ENCODE assay signal across 13 cellular contexts in the genomic region with DNA sequence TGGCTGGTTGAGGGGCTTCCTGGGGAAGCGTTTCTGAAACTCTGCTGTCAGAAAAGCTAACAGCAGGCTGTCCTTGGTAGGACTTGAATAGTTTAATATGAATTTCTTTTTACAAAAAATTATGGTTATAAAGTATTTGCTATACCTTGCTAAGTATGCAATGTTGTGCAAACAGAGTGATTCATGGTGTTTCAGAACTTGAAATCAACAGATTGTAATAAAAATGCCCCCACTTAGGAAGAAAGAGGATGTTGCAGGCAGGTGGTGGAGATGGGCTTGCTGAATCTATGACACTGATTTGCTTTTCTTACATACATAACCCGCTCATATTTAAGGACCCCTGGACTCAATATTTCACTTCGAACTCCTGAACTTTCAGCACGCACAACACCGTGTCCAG.
DNase-seq lines count a peak whose midpoint lies in the region; ATAC-seq lines count a peak whose summit lies in the region.
"Had no signal": no experiment of that assay in that cellular context is flagged by ENCODE, and none has a peak within 500 bp of the region (broad histone marks: within the 10 kb centered on the region; RNA-seq: fewer than 3 reads in every experiment).

No MANE protein-coding gene starts in this region.

- H3K9me3 ChIP-seq in naive thymus-derived CD4-positive, alpha-beta T cell (ENCODE audit: control insufficient read depth in 2 of 3, low read length in 3 of 3), result no peaks in the 10 kb centered on the region

- no peaks in the 10 kb centered on the region for H3K36me3 ChIP-seq in naive thymus-derived CD4-positive, alpha-beta T cell (ENCODE audit: control insufficient read depth in 2 of 3, insufficient read depth in 3 of 3, low read length in 3 of 3)

- H3K4me1 ChIP-seq in naive thymus-derived CD4-positive, alpha-beta T cell (ENCODE audit: control insufficient read depth in 2 of 2, insufficient read depth in 2 of 2, low read length in 2 of 2), result no peaks in the 10 kb centered on the region

- peaks cover 0 to 24% (median 4%) of the 10 kb centered on the region in 5 donors for H3K27me3 Mint-ChIP-seq in naive thymus-derived CD4-positive, alpha-beta T cell
- H3K27me3 Mint-ChIP-seq: CD4-positive, alpha-beta memory T cell had no signal

- H3K27me3 ChIP-seq in naive thymus-derived CD4-positive, alpha-beta T cell (ENCODE audit: control insufficient read depth in 2 of 2, insufficient read depth in 2 of 2, low read length in 2 of 2), result no peaks in the 10 kb centered on the region

- no peak overlapping the region for H3K4me3 Mint-ChIP-seq in naive thymus-derived CD4-positive, alpha-beta T cell
- H3K4me3 Mint-ChIP-seq: CD4-positive, alpha-beta memory T cell; H9 had no signal

- CTCF ChIA-PET in naive thymus-derived CD4-positive, alpha-beta T cell (lab: Charles Lee), result no interaction called here

- no peak overlapping the region for H3K27ac ChIP-seq in naive thymus-derived CD4-positive, alpha-beta T cell (ENCODE audit: low read depth, low read length)
- H3K27ac ChIP-seq: C4-2B had no signal

- no peak for ATAC-seq in naive thymus-derived CD4-positive, alpha-beta T cell

- no peak overlapping the region for H3K27ac Mint-ChIP-seq in naive thymus-derived CD4-positive, alpha-beta T cell
- H3K27ac Mint-ChIP-seq: CD4-positive, alpha-beta memory T cell; H9 had no signal

- no peaks in the 10 kb centered on the region for H3K4me1 Mint-ChIP-seq in naive thymus-derived CD4-positive, alpha-beta T cell
- H3K4me1 Mint-ChIP-seq: CD4-positive, alpha-beta memory T cell; H9 had no signal

- H3K4me3 ChIP-seq in naive thymus-derived CD4-positive, alpha-beta T cell (ENCODE audit: low read length), result no peak overlapping the region

- POLR2A ChIA-PET in naive thymus-derived CD4-positive, alpha-beta T cell (lab: Charles Lee), result no interaction called here

- H3K9me3 Mint-ChIP-seq in naive thymus-derived CD4-positive, alpha-beta T cell, result peaks cover 0 to 22% (median 8%) of the 10 kb centered on the region in 11 donors

- no peaks in the 10 kb centered on the region for H3K36me3 Mint-ChIP-seq in naive thymus-derived CD4-positive, alpha-beta T cell
- H3K36me3 Mint-ChIP-seq: CD4-positive, alpha-beta memory T cell had no signal

- peak; percentile 60 for DNase-seq in NCI-H146 treated with DMSO at 0.1 percent for 48 hours (lab: John Stamatoyannopoulos, UW; ENCODE audit: unreplicated experiment)
- DNase-seq in NCI-H146 (lab: John Stamatoyannopoulos, UW), result no peak
- DNase-seq in amniotic epithelial cell (ENCODE audit: low read depth), result peak; percentile 35
- peak; percentile 51 for DNase-seq in iris pigment epithelial cell (ENCODE audit: low read depth)
- no peak for DNase-seq in NCI-H1436 (lab: John Stamatoyannopoulos, UW)
- no peak for DNase-seq in AG08396 (ENCODE audit: low spot score)
- no peak for DNase-seq in naive thymus-derived CD4-positive, alpha-beta T cell
- DNase-seq: 8988T; CD4-positive, alpha-beta memory T cell; DMS79; GOT3; H9 had no signal

- intact Hi-C loops in naive thymus-derived CD4-positive, alpha-beta T cell (cut with micrococcal nuclease), result no loop called here

Comparison
In these comparisons a context has a peak if more than half of its experiments do, and no peak if none do; other contexts are left out.
1. DNase-seq: peak in NCI-H146 treated with DMSO at 0.1 percent for 48 hours (single experiment), amniotic epithelial cell (single experiment) and iris pigment epithelial cell (single experiment); none in NCI-H146 (single experiment), NCI-H1436 (single experiment), AG08396 (single experiment) and naive thymus-derived CD4-positive, alpha-beta T cell (0 of 9).